ENCODE assay signal across 14 cellular contexts in genomic region chr2:188308483-188308882, GRCh38. TPM values are rescaled to one million over a fixed set of nuclear protein-coding genes. Genes with fewer than 3 reads are reported as not detected.
DNase-seq lines count a peak whose midpoint lies in the region; ATAC-seq, FAIRE-seq and TF ChIP-seq lines count a peak whose summit lies in the region.
"Had no signal": no experiment of that assay in that cellular context is flagged by ENCODE, and none has a peak within 500 bp of the region (broad histone marks: within the 10 kb centered on the region; RNA-seq: fewer than 3 reads in every experiment).

No MANE protein-coding gene starts in this region.

- H3K27ac ChIP-seq in SK-N-SH (ENCODE audit: low read depth in 2 of 2, low read length in 1 of 2) (peak overlapping the region; percentile 67 to 99), K562 (ENCODE audit: extremely low read depth, low read depth, low read length) (no peak overlapping the region)
- H3K27ac ChIP-seq: A549 had no signal

- no peak for ATAC-seq in K562
- no peak for ATAC-seq in HG02678 (IDR thresholded peaks at IDR 0.05; ENCODE audit: unreplicated experiment)
- no peak for ATAC-seq in GM21619 (IDR thresholded peaks at IDR 0.05; ENCODE audit: unreplicated experiment)
- ATAC-seq: A549, GM12878, HepG2 had no signal

- 56% methylated on average over 2 of the region's 2 CpGs for WGBS in SK-N-SH (ENCODE audit: low lambda C conversion rate)
- no CpG with 5 or more reads among the region's 2 CpGs for WGBS in K562 (ENCODE audit: insufficient coverage, low coverage, missing lambda C conversion rate)

- no peaks in the 10 kb centered on the region for H3K9me1 ChIP-seq in K562 (ENCODE audit: control insufficient read depth, insufficient read depth, low read length)

- H3K36me3 ChIP-seq in SK-N-SH (replicated peaks in 1 of 2; ENCODE audit: control insufficient read depth in 1 of 2, insufficient read depth in 2 of 2, low read length in 1 of 2) (no peaks in the 10 kb centered on the region), K562 (ENCODE audit: control insufficient read depth, insufficient read depth, low read length) (no peaks in the 10 kb centered on the region)
- H3K36me3 ChIP-seq: BE2C had no signal

- peaks cover 34 to 38% of the 10 kb centered on the region in 2 experiments for H3K4me1 ChIP-seq in SK-N-SH (ENCODE audit: control insufficient read depth in 1 of 2, insufficient read depth in 2 of 2, low read depth in 1 of 2, low read length in 1 of 2)
- H3K4me1 ChIP-seq in K562 (replicated peaks in 1 of 2; ENCODE audit: control insufficient read depth in 2 of 2, insufficient read depth in 2 of 2, low read length in 2 of 2): no peaks in the 10 kb centered on the region

- TF ChIP-seq POLR2A in K562 (conservative IDR thresholded peaks at IDR 0.05): no peak

- CTCF ChIA-PET in SK-N-SH (lab: Yijun Ruan, JAX) (interaction anchor here (1.2 to 2.4 kb wide), 4 partner anchors 10 to 305 kb away, joined by 3 to 14 read pairs (median 9); partner anchors contain the start of gene GULP1), K562 (lab: Yijun Ruan, JAX; ENCODE audit: low intra/inter-chr PET ratio) (no interaction called here)

- intact Hi-C loops in K562 (cut with micrococcal nuclease): no loop called here

- H3K27me3 ChIP-seq in SK-N-SH (ENCODE audit: insufficient read depth): no peaks in the 10 kb centered on the region
- H3K27me3 ChIP-seq in K562 (ENCODE audit: control insufficient read depth in 2 of 2, insufficient read depth in 2 of 2, low read length in 2 of 2): no peaks in the 10 kb centered on the region
- H3K27me3 ChIP-seq: BE2C had no signal

- H3K27ac Mint-ChIP-seq in nephron: peak overlapping the region; percentile 32 to 40 (median 39)
- H3K27ac Mint-ChIP-seq: CD4-positive, alpha-beta memory T cell had no signal

- no peak for TF ChIP-seq CTCF in SK-N-SH (IDR thresholded peaks at IDR 0.05)
- TF ChIP-seq CTCF in K562 (IDR thresholded peaks at IDR 0.05 in 2 of 3, conservative IDR thresholded peaks at IDR 0.05 in 1 of 3; ENCODE audit: insufficient read depth in 2 of 3, low read depth in 1 of 3, low read length in 3 of 3): no peak
- TF ChIP-seq CTCF in nephron (IDR thresholded peaks at IDR 0.05; ENCODE audit: unreplicated experiment in 3 of 3): no peak

- DNase-seq in SK-N-SH: no peak
- no peak for DNase-seq in K562 (ENCODE audit: extremely low read depth in 1 of 4, low spot score in 3 of 4)
- DNase-seq in activated naive CD4-positive, alpha-beta T cell treated with anti-CD3 and anti-CD28 coated beads, Interleukin-2, amount 50 U/mL, for 16 hours: no peak
- DNase-seq: CD4-positive, alpha-beta memory T cell; DMS79 had no signal

- H3K9ac ChIP-seq in SK-N-SH: peak overlapping the region; percentile 17
- H3K9ac ChIP-seq in K562 (ENCODE audit: insufficient read depth in 1 of 2, low read depth in 2 of 2, low read length in 2 of 2): no peak overlapping the region

- no TSS peak for BruUV-seq in K562 (replicated peaks; lab: Mats Ljungman, UMichigan)

- H3K79me2 ChIP-seq in SK-N-SH (ENCODE audit: insufficient read depth) (peaks cover 87% of the 10 kb centered on the region), K562 (ENCODE audit: control insufficient read depth, insufficient read depth, low read length) (peaks cover 41% of the 10 kb centered on the region)

- in situ Hi-C loops in K562 (cut with MboI): no loop called here

- peaks cover 20% of the 10 kb centered on the region for H3K4me1 Mint-ChIP-seq in nephron
- H3K4me1 Mint-ChIP-seq: CD4-positive, alpha-beta memory T cell had no signal

- H2AFZ ChIP-seq in SK-N-SH (ENCODE audit: low read depth) (no peak overlapping the region), K562 (ENCODE audit: low read depth, low read length) (no peak overlapping the region)

- no peak for TF ChIP-seq EP300 in SK-N-SH (IDR thresholded peaks at IDR 0.05; ENCODE audit: borderline replicate concordance in 1 of 2, low read depth in 1 of 2, low read length in 1 of 2)
- TF ChIP-seq EP300 in K562 (IDR thresholded peaks at IDR 0.05; ENCODE audit: low read length): no peak

- peak overlapping the region; percentile 29; the same call in 1 of the 2 replicates for H3K4me2 ChIP-seq in SK-N-SH
- H3K4me2 ChIP-seq in K562 (ENCODE audit: insufficient read depth, low read length): no peak overlapping the region
- H3K4me2 ChIP-seq: A549 had no signal

- POLR2A ChIA-PET in SK-N-SH (lab: Yijun Ruan, JAX): interaction anchor here (1.2 to 1.6 kb wide), 3 partner anchors 14 to 313 kb away, joined by 3 to 9 read pairs (median 5); no protein-coding TSS in a partner anchor
- POLR2A ChIA-PET in K562 (lab: Yijun Ruan, JAX): interaction anchor here (0.6 to 3.1 kb wide), 3 partner anchors 10 to 15 kb away, joined by 3 to 14 read pairs (median 3); partner anchors contain the start of gene GULP1

- no peaks in the 10 kb centered on the region for H3K27me3 Mint-ChIP-seq in nephron (ENCODE audit: low read depth)
- H3K27me3 Mint-ChIP-seq: CD4-positive, alpha-beta memory T cell had no signal

- no peak overlapping the region for H3K4me3 Mint-ChIP-seq in nephron
- H3K4me3 Mint-ChIP-seq: CD4-positive, alpha-beta memory T cell had no signal

- FAIRE-seq in K562 (lab: Jason Lieb, UNC): peak; percentile 64
- FAIRE-seq: A549, GM12878, H54, HepG2, HTR-8/SVneo had no signal

- H3K9me2 ChIP-seq in SK-N-SH: no peaks in the 10 kb centered on the region

- peaks cover 30% of the 10 kb centered on the region for H3F3A ChIP-seq in SK-N-SH (replicated peaks; ENCODE audit: insufficient read depth)

- H3K9me3 Mint-ChIP-seq in nephron: peaks cover 10% of the 10 kb centered on the region

- TF ChIP-seq RAD21 in SK-N-SH (IDR thresholded peaks at IDR 0.05; ENCODE audit: low read length) (no peak), K562 (CRISPR knock-in tag; conservative IDR thresholded peaks at IDR 0.05 in 1 of 2, IDR thresholded peaks at IDR 0.05 in 1 of 2) (no peak)

- H4K20me1 ChIP-seq in SK-N-SH (ENCODE audit: insufficient read depth) (no peaks in the 10 kb centered on the region), K562 (replicated peaks; ENCODE audit: control insufficient read depth, insufficient read depth, low read length) (no peaks in the 10 kb centered on the region)

- peaks cover 16% of the 10 kb centered on the region for H3K36me3 Mint-ChIP-seq in nephron (ENCODE audit: low read depth)
- H3K36me3 Mint-ChIP-seq: CD4-positive, alpha-beta memory T cell had no signal

- H3K4me3 ChIP-seq in SK-N-SH (ENCODE audit: low read depth in 2 of 2, low read length in 1 of 2) (no peak overlapping the region), K562 (no peak overlapping the region)
- H3K4me3 ChIP-seq: A549, GM12878 had no signal

- no peaks in the 10 kb centered on the region for H3K9me3 ChIP-seq in SK-N-SH
- H3K9me3 ChIP-seq in K562 (replicated peaks; ENCODE audit: control insufficient read depth, insufficient read depth, low read depth, low read length): no peaks in the 10 kb centered on the region
- H3K9me3 ChIP-seq: BE2C had no signal

TF ChIP-seq in SK-N-SH, 30 proteins besides CTCF, POLR2A, EP300 and RAD21 (continues in another document):
- TF ChIP-seq GATA2 (CRISPR knock-in tag; IDR thresholded peaks at IDR 0.05) (no peak), RFX5 (IDR thresholded peaks at IDR 0.05; ENCODE audit: low read length) (no peak), FOSL2 (IDR thresholded peaks at IDR 0.05; ENCODE audit: borderline replicate concordance, low read depth) (no peak), FOXJ3 (CRISPR knock-in tag; IDR thresholded peaks at IDR 0.05) (no peak), FOXM1 (IDR thresholded peaks at IDR 0.05; ENCODE audit: low read depth) (no peak), JUND (IDR thresholded peaks at IDR 0.05) (no peak)

TF ChIP-seq in K562, 482 proteins besides CTCF, POLR2A, EP300 and RAD21 (continues in another document):
- TF ChIP-seq E2F5 (CRISPR knock-in tag; IDR thresholded peaks at IDR 0.05) (no peak), ZNF668 (CRISPR knock-in tag; IDR thresholded peaks at IDR 0.05) (no peak), GATAD2A (IDR thresholded peaks at IDR 0.05) (no peak), CTBP1 (IDR thresholded peaks at IDR 0.05; ENCODE audit: borderline replicate concordance) (no peak), POLR2AphosphoS5 (IDR thresholded peaks at IDR 0.05; ENCODE audit: control insufficient read depth, insufficient read depth, low read depth, low read length) (no peak), ZNF444 (CRISPR knock-in tag; IDR thresholded peaks at IDR 0.05) (no peak), BCOR (IDR thresholded peaks at IDR 0.05) (no peak)

RNA-seq across cellular contexts. Expression of gene GULP1, which starts 16.8 kb away (rescaled TPM):
- polyA plus RNA-seq in SK-N-SH (2012; rRNA removed) (33.8 and 35.0 TPM in 2 replicates), K562 (2011; rRNA removed) (16.3 and 17.4 TPM in 2 replicates), K562 (2014; fragmentation: Illumina TruSeq; extraction: Trizol) (21.0 and 24.9 TPM in 2 replicates), K562 (2014; fragmentation: Nextera tagmentation; extraction: Ambion mirVana) (1 to 10 TPM; 8.5 to 8.6 TPM), K562 (2014; rRNA removed) (21.0 and 23.8 TPM in 2 replicates)
- polyA plus RNA-seq in SK-N-SH (2012; cell fraction: cytosol; rRNA removed): 41.0 and 47.1 TPM in 2 replicates
- polyA plus RNA-seq in SK-N-SH (2012; cell fraction: nucleus; rRNA removed): 29.7 and 32.6 TPM in 2 replicates
- total RNA-seq in K562 (2011; cell fraction: chromatin; rRNA removed; ENCODE audit: low replicate concordance): 22.0 and 32.1 TPM in 2 replicates
- total RNA-seq in K562 (2011; cell fraction: nucleolus; rRNA removed): 12.3 and 22.5 TPM in 2 replicates
- 24.6 and 32.9 TPM in 2 replicates for total RNA-seq in K562 (2011; cell fraction: nucleoplasm; rRNA removed)
- total RNA-seq in K562 (2014; rRNA removed) (18.7 and 20.1 TPM in 2 replicates), K562 (2014; rRNA removed; fragmentation: Illumina TruSeq; extraction: Trizol) (25.3 and 28.2 TPM in 2 replicates), K562 (2015; rRNA removed; fragmentation: Illumina TruSeq; extraction: Trizol) (24.2 and 24.3 TPM in 2 replicates), K562 (2021) (19.5 and 22.8 TPM in 2 replicates)
- polyA plus RNA-seq in K562 (2011; cell fraction: cytosol; rRNA removed): 8.8 and 13.0 TPM in 2 replicates
- 11.8 and 16.0 TPM in 2 replicates for polyA plus RNA-seq in K562 (2011; cell fraction: nucleus; rRNA removed)
- polyA plus RNA-seq in K562 (2012): 11.1 and 14.0 TPM in 2 replicates
- polyA minus RNA-seq in K562 (2011; rRNA and poly(A)+ RNA removed): 23.2 and 28.7 TPM in 2 replicates
- polyA minus RNA-seq in K562 (2011; cell fraction: cytosol; rRNA and poly(A)+ RNA removed): 14.6 and 17.6 TPM in 2 replicates
- polyA minus RNA-seq in K562 (2011; cell fraction: nucleus; rRNA and poly(A)+ RNA removed): 29.1 and 49.5 TPM in 2 replicates
- total RNA-seq: CD4-positive, alpha-beta memory T cell; HepG2 had no signal
- polyA plus RNA-seq: CD4-positive, alpha-beta memory T cell had no signal
